17 cellular contexts compared by ENCODE assay signal in the genomic region with DNA sequence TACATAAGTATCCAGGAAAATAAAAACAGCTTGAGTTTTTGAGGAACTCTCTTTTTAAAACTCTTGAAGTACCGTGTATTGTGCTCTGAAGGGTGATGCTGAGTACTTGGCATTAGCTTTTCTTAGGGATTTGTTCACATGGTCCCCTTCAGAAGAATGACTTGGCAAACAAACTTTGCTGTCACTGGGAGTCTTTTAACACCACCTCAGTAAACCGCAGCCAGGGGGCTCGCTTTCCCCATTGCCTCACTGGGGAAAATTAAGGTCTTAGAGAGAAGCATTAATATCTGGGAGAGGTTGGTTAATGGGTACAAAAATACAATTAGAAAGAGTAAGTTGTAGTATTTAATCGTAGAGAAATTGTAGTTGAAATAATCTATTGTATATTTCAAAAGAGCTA.
DNase-seq lines count a peak whose midpoint lies in the region; ATAC-seq and TF ChIP-seq lines count a peak whose summit lies in the region.
"Had no signal": no experiment of that assay in that cellular context is flagged by ENCODE, and none has a peak within 500 bp of the region (broad histone marks: within the 10 kb centered on the region; RNA-seq: fewer than 3 reads in every experiment).

No MANE protein-coding gene starts in this region.

- H3K27ac ChIP-seq in DND-41 (ENCODE audit: low read length), result no peak overlapping the region
- H3K27ac ChIP-seq in mesendoderm (ENCODE audit: low read depth, low read length), result no peak overlapping the region
- H3K27ac ChIP-seq: esophagus muscularis mucosa had no signal

- H2AFZ ChIP-seq in DND-41 (ENCODE audit: low read depth, low read length) (no peak overlapping the region), Loucy (ENCODE audit: low read length) (no peak overlapping the region)

- H2BK15ac ChIP-seq in mesendoderm (replicated peaks; ENCODE audit: low read depth), result no peak overlapping the region

- no peaks in the 10 kb centered on the region for H3K9me3 ChIP-seq in DND-41 (ENCODE audit: insufficient read depth, low read length, severe bottlenecking)
- no peaks in the 10 kb centered on the region for H3K9me3 ChIP-seq in Loucy (ENCODE audit: insufficient read depth, low read depth, low read length)
- H3K9me3 ChIP-seq: esophagus muscularis mucosa, MG63 had no signal

- H2BK5ac ChIP-seq in mesendoderm (ENCODE audit: low read length), result no peak overlapping the region

- POLR2A ChIA-PET in activated CD4-positive, alpha-beta memory T cell treated with anti-CD3 and anti-CD28 coated beads, Interleukin-2, amount 10 ng/mL, durations not matched to agents 7 days and 5 days (lab: Charles Lee), result no interaction called here

- no peak overlapping the region for H3K9ac ChIP-seq in DND-41 (ENCODE audit: low read depth, low read length)
- no peak overlapping the region for H3K9ac ChIP-seq in Loucy (ENCODE audit: low read depth, low read length, poor library complexity, severe bottlenecking)
- no peak overlapping the region for H3K9ac ChIP-seq in mesendoderm (ENCODE audit: low read length)

- DNase-seq in DND-41 (no peak), astrocyte of the hippocampus (ENCODE audit: low read depth, low spot score) (peak; percentile 41), mesendoderm (peak; percentile 63), foreskin melanocyte (no peak)
- no peak for DNase-seq in activated CD8-positive, alpha-beta memory T cell treated with anti-CD3 and anti-CD28 coated beads, Interleukin-2, amount 50 U/mL, for 48 hours
- no peak for DNase-seq in activated CD4-positive, alpha-beta memory T cell treated with anti-CD3 and anti-CD28 coated beads, Interleukin-2, amount 10 ng/mL, durations not matched to agents 7 days and 5 days
- DNase-seq: activated effector memory CD4-positive, alpha-beta T cell treated with anti-CD3 and anti-CD28 coated beads, Interleukin-2, amount 50 U/mL, for 16 hours; aorta; CD4-positive, alpha-beta memory T cell; dermis blood vessel endothelial cell; left colon; MG63; naive thymus-derived CD8-positive, alpha-beta T cell; NCI-H2029 treated with DMSO at 0.1 percent for 48 hours had no signal

- H2BK120ac ChIP-seq in mesendoderm (ENCODE audit: low read depth, low read length), result no peak overlapping the region

- H3K4me1 ChIP-seq in DND-41 (ENCODE audit: insufficient read depth, low read length) (no peaks in the 10 kb centered on the region), Loucy (ENCODE audit: insufficient read depth, low read length, poor library complexity, severe bottlenecking) (no peaks in the 10 kb centered on the region), mesendoderm (ENCODE audit: control insufficient read depth, low read depth, low read length) (no peaks in the 10 kb centered on the region)
- H3K4me1 ChIP-seq: esophagus muscularis mucosa had no signal

- CTCF ChIA-PET in activated CD4-positive, alpha-beta memory T cell treated with anti-CD3 and anti-CD28 coated beads, Interleukin-2, amount 10 ng/mL, durations not matched to agents 7 days and 5 days (lab: Charles Lee), result no interaction called here

- no peak overlapping the region for H3K18ac ChIP-seq in mesendoderm (ENCODE audit: low read length)

- H3K79me1 ChIP-seq in mesendoderm (ENCODE audit: low read length), result no peaks in the 10 kb centered on the region

- no peak overlapping the region for H3K4me3 ChIP-seq in DND-41 (ENCODE audit: low read depth in 1 of 2, low read length in 2 of 2)
- no peak overlapping the region for H3K4me3 ChIP-seq in Loucy (ENCODE audit: low read length, poor library complexity, severe bottlenecking)
- H3K4me3 ChIP-seq in mesendoderm (ENCODE audit: low read length), result no peak overlapping the region
- H3K4me3 ChIP-seq: esophagus muscularis mucosa, MG63 had no signal

- H3K9me3 Mint-ChIP-seq in activated CD4-positive, alpha-beta memory T cell treated with anti-CD3 and anti-CD28 coated beads, Interleukin-2, amount 10 ng/mL, durations not matched to agents 7 days and 5 days, result no peaks in the 10 kb centered on the region
- H3K9me3 Mint-ChIP-seq: naive thymus-derived CD8-positive, alpha-beta T cell had no signal

- H3K27ac Mint-ChIP-seq in activated CD4-positive, alpha-beta memory T cell treated with anti-CD3 and anti-CD28 coated beads, Interleukin-2, amount 10 ng/mL, durations not matched to agents 7 days and 5 days, result no peak overlapping the region
- H3K27ac Mint-ChIP-seq: CD4-positive, alpha-beta memory T cell; naive thymus-derived CD8-positive, alpha-beta T cell had no signal

- H3K27me3 ChIP-seq in DND-41 (ENCODE audit: insufficient read depth, low read length, poor library complexity) (peaks cover 3% of the 10 kb centered on the region), Loucy (ENCODE audit: insufficient read depth, low read length, poor library complexity, severe bottlenecking) (no peaks in the 10 kb centered on the region), mesendoderm (ENCODE audit: insufficient read depth, low read length, poor library complexity) (no peaks in the 10 kb centered on the region)

- 100% methylated on average over 1 of the region's 4 CpGs for WGBS in mesendoderm (ENCODE audit: extremely low coverage, insufficient coverage, low lambda C conversion rate)

- H3F3A ChIP-seq in Loucy (ENCODE audit: low read depth), result no peaks in the 10 kb centered on the region

- no peaks in the 10 kb centered on the region for H3K36me3 Mint-ChIP-seq in activated CD4-positive, alpha-beta memory T cell treated with anti-CD3 and anti-CD28 coated beads, Interleukin-2, amount 10 ng/mL, durations not matched to agents 7 days and 5 days (ENCODE audit: low read depth)
- H3K36me3 Mint-ChIP-seq: CD4-positive, alpha-beta memory T cell; naive thymus-derived CD8-positive, alpha-beta T cell had no signal

- no peaks in the 10 kb centered on the region for H4K20me1 ChIP-seq in DND-41 (ENCODE audit: insufficient read depth, low read length)
- no peaks in the 10 kb centered on the region for H4K20me1 ChIP-seq in Loucy (ENCODE audit: insufficient read depth, low read length, poor library complexity, severe bottlenecking)

- H3K4ac ChIP-seq in mesendoderm (ENCODE audit: low read depth, low read length), result no peak overlapping the region

- no peak for ATAC-seq in DND-41 (ENCODE audit: insufficient read depth, low read depth)
- no peak for ATAC-seq in HG03196 (IDR thresholded peaks at IDR 0.05; ENCODE audit: unreplicated experiment)
- ATAC-seq: left colon; naive thymus-derived CD8-positive, alpha-beta T cell had no signal

- no peak overlapping the region for H3K4me3 Mint-ChIP-seq in activated CD4-positive, alpha-beta memory T cell treated with anti-CD3 and anti-CD28 coated beads, Interleukin-2, amount 10 ng/mL, durations not matched to agents 7 days and 5 days
- H3K4me3 Mint-ChIP-seq: CD4-positive, alpha-beta memory T cell; naive thymus-derived CD8-positive, alpha-beta T cell had no signal

- no peak overlapping the region for H3K56ac ChIP-seq in mesendoderm (ENCODE audit: low read length)

- H3K36me3 ChIP-seq in DND-41 (ENCODE audit: insufficient read depth, low read length) (no peaks in the 10 kb centered on the region), Loucy (ENCODE audit: insufficient read depth, low read length) (no peaks in the 10 kb centered on the region), mesendoderm (ENCODE audit: control insufficient read depth, insufficient read depth, low read length) (no peaks in the 10 kb centered on the region)
- H3K36me3 ChIP-seq: esophagus muscularis mucosa, MG63 had no signal

- peaks cover 9% of the 10 kb centered on the region for H3K27me3 Mint-ChIP-seq in activated CD4-positive, alpha-beta memory T cell treated with anti-CD3 and anti-CD28 coated beads, Interleukin-2, amount 10 ng/mL, durations not matched to agents 7 days and 5 days

- H3K4me2 ChIP-seq in DND-41 (ENCODE audit: insufficient read depth, low read length) (no peak overlapping the region), Loucy (ENCODE audit: low read depth, low read length, poor library complexity, severe bottlenecking) (no peak overlapping the region), mesendoderm (ENCODE audit: low read length) (no peak overlapping the region)

- H2AK5ac ChIP-seq in mesendoderm (ENCODE audit: low read length), result no peak overlapping the region

- no peak overlapping the region for H4K8ac ChIP-seq in mesendoderm (ENCODE audit: low read depth, low read length)

- H3K4me1 Mint-ChIP-seq in activated CD4-positive, alpha-beta memory T cell treated with anti-CD3 and anti-CD28 coated beads, Interleukin-2, amount 10 ng/mL, durations not matched to agents 7 days and 5 days, result no peaks in the 10 kb centered on the region

- H3K9me2 ChIP-seq in Loucy (replicated peaks; ENCODE audit: low read depth, low read length), result no peaks in the 10 kb centered on the region

- H3K79me2 ChIP-seq in DND-41 (ENCODE audit: insufficient read depth, low read length) (no peaks in the 10 kb centered on the region), Loucy (ENCODE audit: insufficient read depth, low read length) (no peaks in the 10 kb centered on the region), mesendoderm (ENCODE audit: control insufficient read depth, insufficient read depth, low read length) (no peaks in the 10 kb centered on the region)

- TF ChIP-seq CTCF in DND-41 (IDR thresholded peaks at IDR 0.05; ENCODE audit: borderline replicate concordance, extremely low read depth, low read length, poor library complexity, severe bottlenecking) (peak; percentile 9), Loucy (conservative IDR thresholded peaks at IDR 0.05; ENCODE audit: low read length) (peak; percentile 28)

- H4K5ac ChIP-seq in mesendoderm (ENCODE audit: low read length), result no peak overlapping the region

- H3K23ac ChIP-seq in mesendoderm (ENCODE audit: low read length), result no peak overlapping the region

Comparison
In these comparisons a context has a peak if more than half of its experiments do, and no peak if none do; other contexts are left out.
1. DNase-seq: peak in astrocyte of the hippocampus (single experiment) and mesendoderm (single experiment); none in DND-41 (single experiment), activated CD8-positive, alpha-beta memory T cell treated with anti-CD3 and anti-CD28 coated beads, Interleukin-2, amount 50 U/mL, for 48 hours (single experiment), activated CD4-positive, alpha-beta memory T cell treated with anti-CD3 and anti-CD28 coated beads, Interleukin-2, amount 10 ng/mL, durations not matched to agents 7 days and 5 days (single experiment) and foreskin melanocyte (single experiment).